ENCODE assay signal across 9 cellular contexts in genomic region chr1:36323636-36324321, GRCh38. TPM values are rescaled to one million over a fixed set of nuclear protein-coding genes. Genes with fewer than 3 reads are reported as not detected.
DNase-seq lines count a peak whose midpoint lies in the region; ATAC-seq, FAIRE-seq and TF ChIP-seq lines count a peak whose summit lies in the region.
"Had no signal": no experiment of that assay in that cellular context is flagged by ENCODE, and none has a peak within 500 bp of the region (broad histone marks: within the 10 kb centered on the region; RNA-seq: fewer than 3 reads in every experiment).

Gene EVA1B (minus strand): TSS chr1:36323645. CDS start chr1:36323037, 608 bp downstream.

- POLR2A ChIA-PET in K562 (lab: Yijun Ruan, JAX) = interaction anchor here (0.5 to 1.9 kb wide), 11 partner anchors 10 to 1373 kb away, joined by 3 to 9 read pairs (median 5); no protein-coding TSS in a partner anchor

- TF ChIP-seq CTCF in DOHH2 (IDR thresholded peaks at IDR 0.05; ENCODE audit: low read depth, low read length, poor library complexity, severe bottlenecking) (no peak), K562 (IDR thresholded peaks at IDR 0.05 in 2 of 3, conservative IDR thresholded peaks at IDR 0.05 in 1 of 3; ENCODE audit: insufficient read depth in 2 of 3, low read depth in 1 of 3, low read length in 3 of 3) (no peak), gastrocnemius medialis (IDR thresholded peaks at IDR 0.05 in 4 of 5, conservative IDR thresholded peaks at IDR 0.05 in 1 of 5) (no peak)

- BruUV-seq in K562 (replicated peaks; lab: Mats Ljungman, UMichigan) = no TSS peak

- H3K9ac ChIP-seq in SK-N-MC (ENCODE audit: insufficient read length) = peak within 1 kb of the TSS; percentile 74
- H3K9ac ChIP-seq in K562 (ENCODE audit: insufficient read depth in 1 of 2, low read depth in 2 of 2, low read length in 2 of 2) = peak within 1 kb of the TSS; percentile 44 to 90

- no peaks in the 10 kb centered on the region for H3K79me2 ChIP-seq in DOHH2 (ENCODE audit: control insufficient read depth, low read length)
- peaks cover 18% of the 10 kb centered on the region; the same call in 2 of the 3 replicates for H3K79me2 ChIP-seq in K562 (ENCODE audit: control insufficient read depth, insufficient read depth, low read length)

- H3K9me1 ChIP-seq in K562 (ENCODE audit: control insufficient read depth, insufficient read depth, low read length) = no peaks in the 10 kb centered on the region

- intact Hi-C loops in K562 (cut with micrococcal nuclease) = loop anchor here (5.0 to 10.0 kb wide), 2 partner anchors 64 to 439 kb away; partner anchors contain the start of genes AGO1 and STK40
- intact Hi-C loops in gastrocnemius medialis (cut with DNase I; ENCODE audit: low total_unique reads) = no loop called here

- no peak for TF ChIP-seq EP300 in K562 (IDR thresholded peaks at IDR 0.05; ENCODE audit: low read length)

- H3K36me3 ChIP-seq in DOHH2 (ENCODE audit: control insufficient read depth, low read length) (no peaks in the 10 kb centered on the region), SK-N-MC (ENCODE audit: insufficient read depth, low read length) (no peaks in the 10 kb centered on the region), K562 (ENCODE audit: control insufficient read depth, insufficient read depth, low read length) (peaks cover 4% of the 10 kb centered on the region; the same call in 1 of the 3 replicates), gastrocnemius medialis (no peaks in the 10 kb centered on the region)

- FAIRE-seq in K562 (lab: Jason Lieb, UNC) = peak; percentile 73
- FAIRE-seq: colon had no signal

- H2AFZ ChIP-seq in K562 (ENCODE audit: low read depth, low read length) = peak within 1 kb of the TSS; percentile 66

- peak within 1 kb of the TSS; percentile 76 for H3K4me3 ChIP-seq in DOHH2 (ENCODE audit: low read length)
- H3K4me3 ChIP-seq in SK-N-MC = peak within 1 kb of the TSS; percentile 91
- H3K4me3 ChIP-seq in K562 = peak within 1 kb of the TSS; percentile 61
- H3K4me3 ChIP-seq in iPS-11a (ENCODE audit: low read depth, low read length) = peak within 1 kb of the TSS; percentile 48
- peak within 1 kb of the TSS; percentile 64 to 69 (median 67) for H3K4me3 ChIP-seq in gastrocnemius medialis

- H4K20me1 ChIP-seq in DOHH2 (ENCODE audit: control insufficient read depth, insufficient read depth, low read depth, low read length) = no peaks in the 10 kb centered on the region
- H4K20me1 ChIP-seq in K562 (replicated peaks; ENCODE audit: control insufficient read depth, insufficient read depth, low read length) = no peaks in the 10 kb centered on the region

- TF ChIP-seq POLR2A in K562 (conservative IDR thresholded peaks at IDR 0.05) (no peak; the same call in 1 of the 2 replicates), gastrocnemius medialis (IDR thresholded peaks at IDR 0.05) (peak in 1 of 2 donors; percentile 18)

- H3K4me2 ChIP-seq in DOHH2 (ENCODE audit: low read length) = peak within 1 kb of the TSS; percentile 86
- H3K4me2 ChIP-seq in K562 (ENCODE audit: insufficient read depth, low read length) = peak within 1 kb of the TSS; percentile 69

- 0 out of 2 replicates have a peak, but pooled peaks cover 2% of the 10 kb centered on the region for H3K27me3 ChIP-seq in DOHH2 (ENCODE audit: control insufficient read depth, low read length)
- H3K27me3 ChIP-seq in K562 (ENCODE audit: control insufficient read depth in 2 of 2, insufficient read depth in 2 of 2, low read length in 2 of 2) = no peaks in the 10 kb centered on the region
- H3K27me3 ChIP-seq in gastrocnemius medialis = peaks cover 0 to 21% (median 0%) of the 10 kb centered on the region in 3 donors

- no peak for DNase-seq in SK-N-MC (ENCODE audit: low read depth, low spot score)
- peak; percentile 89 to 91 (median 90) for DNase-seq in K562 (ENCODE audit: extremely low read depth in 1 of 4, low spot score in 3 of 4)
- peak; percentile 40 to 65 for DNase-seq in gastrocnemius medialis

- in situ Hi-C loops in K562 (cut with MboI) (no loop called here), gastrocnemius medialis (cut with MboI; ENCODE audit: low sequenced_read_pairs in 4 of 4) (loop anchor here in 1 of 4 donors (25.0 kb wide), 1 partner anchor 89 kb away; no protein-coding TSS in a partner anchor)

- H3K27ac ChIP-seq in DOHH2 (ENCODE audit: low read depth, low read length) = no peak within 1 kb of the TSS
- peak within 1 kb of the TSS; percentile 62 for H3K27ac ChIP-seq in SK-N-MC
- H3K27ac ChIP-seq in K562 (ENCODE audit: extremely low read depth, low read depth, low read length) = peak within 1 kb of the TSS; percentile 62
- H3K27ac ChIP-seq in gastrocnemius medialis = peak within 1 kb of the TSS; percentile 74 to 81 (median 80)

- no peaks in the 10 kb centered on the region for H3K9me3 ChIP-seq in DOHH2 (ENCODE audit: control insufficient read depth, insufficient read depth, low read length)
- H3K9me3 ChIP-seq in SK-N-MC (ENCODE audit: low read depth, low read length) = no peaks in the 10 kb centered on the region
- no peaks in the 10 kb centered on the region for H3K9me3 ChIP-seq in K562 (replicated peaks; ENCODE audit: control insufficient read depth, insufficient read depth, low read depth, low read length)
- H3K9me3 ChIP-seq in gastrocnemius medialis = no peaks in the 10 kb centered on the region

- no peak for TF ChIP-seq RAD21 in K562 (CRISPR knock-in tag; conservative IDR thresholded peaks at IDR 0.05 in 1 of 2, IDR thresholded peaks at IDR 0.05 in 1 of 2)

- WGBS in K562 (ENCODE audit: insufficient coverage, low coverage, missing lambda C conversion rate) = 28% methylated on average over 18 of the region's 35 CpGs

- CTCF ChIA-PET in K562 (lab: Yijun Ruan, JAX; ENCODE audit: low intra/inter-chr PET ratio) = interaction anchor here (0.6 kb wide), 1 partner anchor 222 kb away, joined by 3 read pairs; no protein-coding TSS in a partner anchor

- H3K9me2 ChIP-seq in DOHH2 (replicated peaks; ENCODE audit: control insufficient read depth, low read length) = no peaks in the 10 kb centered on the region

- ATAC-seq in HG02759 (IDR thresholded peaks at IDR 0.05; ENCODE audit: unreplicated experiment) (peak; percentile 45), K562 (peak; percentile 31), gastrocnemius medialis (peak; percentile 35 to 48), HG03139 (IDR thresholded peaks at IDR 0.05; ENCODE audit: unreplicated experiment) (no peak), HG03097 (IDR thresholded peaks at IDR 0.05; ENCODE audit: low FRiP score, unreplicated experiment) (no peak)

- peaks cover 41% of the 10 kb centered on the region for H3K4me1 ChIP-seq in DOHH2 (ENCODE audit: control insufficient read depth, low read length)
- peaks cover 40 to 73% of the 10 kb centered on the region in 2 experiments for H3K4me1 ChIP-seq in K562 (replicated peaks in 1 of 2; ENCODE audit: control insufficient read depth in 2 of 2, insufficient read depth in 2 of 2, low read length in 2 of 2)
- peaks cover 2 to 12% of the 10 kb centered on the region in 2 donors for H3K4me1 ChIP-seq in gastrocnemius medialis

- H3F3A ChIP-seq in DOHH2 (ENCODE audit: control insufficient read depth, insufficient read depth) = no peaks in the 10 kb centered on the region

TF ChIP-seq in K562, 482 proteins besides CTCF, POLR2A, EP300 and RAD21 (continues in another document):
- TF ChIP-seq NCOA1 (IDR thresholded peaks at IDR 0.05; ENCODE audit: low read depth) (0 out of 2 replicates have a peak, but pooled peaks have one; percentile 31), PATZ1 (CRISPR knock-in tag; IDR thresholded peaks at IDR 0.05; ENCODE audit: borderline replicate concordance) (peak; percentile 28; the same call in 1 of the 2 replicates), SMAD4 (CRISPR knock-in tag; conservative IDR thresholded peaks at IDR 0.05) (peak; percentile 52; the same call in 1 of the 2 replicates), NRF1 (conservative IDR thresholded peaks at IDR 0.05 in 1 of 2, IDR thresholded peaks at IDR 0.05 in 1 of 2) (0 out of 4 replicates have a peak, but pooled peaks of 1 of the 2 experiments have one; percentile 11), YY1 (IDR thresholded peaks at IDR 0.05; ENCODE audit: borderline replicate concordance in 1 of 3, control insufficient read depth in 1 of 3, extremely low read depth in 1 of 3, insufficient read depth in 3 of 3, insufficient read length in 1 of 3, insufficient replicate concordance in 2 of 3, low read depth in 1 of 3, low read length in 2 of 3) (peak in 1 of 3 experiments; percentile 8)

RNA-seq across cellular contexts. Expression of gene EVA1B, which starts in this region (rescaled TPM):
- total RNA-seq in K562 (2011; cell fraction: chromatin; rRNA removed; ENCODE audit: low replicate concordance) = 1.1 and 4.4 TPM in 2 replicates
- 19.2 and 19.5 TPM in 2 replicates for total RNA-seq in K562 (2011; cell fraction: nucleolus; rRNA removed)
- total RNA-seq in K562 (2011; cell fraction: nucleoplasm; rRNA removed) = 6.2 and 6.6 TPM in 2 replicates
- total RNA-seq in K562 (2014; rRNA removed) = 61.5 and 65.7 TPM in 2 replicates
- total RNA-seq in K562 (2014; rRNA removed; fragmentation: Illumina TruSeq; extraction: Trizol) = 0.29 and 0.44 TPM in 2 replicates
- total RNA-seq in K562 (2015; rRNA removed; fragmentation: Illumina TruSeq; extraction: Trizol) = 4.6 and 5.9 TPM in 2 replicates
- 27.2 and 27.8 TPM in 2 replicates for total RNA-seq in K562 (2021)
- 2.4 and 5.3 TPM in 2 replicates for polyA plus RNA-seq in K562 (2011; rRNA removed)
- 12.0 and 70.7 TPM in 2 replicates for polyA plus RNA-seq in K562 (2011; cell fraction: cytosol; rRNA removed)
- polyA plus RNA-seq in K562 (2011; cell fraction: nucleus; rRNA removed) = 4.3 and 9.6 TPM in 2 replicates
- 22.6 and 37.3 TPM in 2 replicates for polyA plus RNA-seq in K562 (2012)
- polyA plus RNA-seq in K562 (2014; fragmentation: Illumina TruSeq; extraction: Trizol) = 0.68 and 2.1 TPM in 2 replicates
- polyA plus RNA-seq in K562 (2014; fragmentation: Nextera tagmentation; extraction: Ambion mirVana) = under 1 TPM; 0.08 to 0.13 TPM
- polyA plus RNA-seq in K562 (2014; rRNA removed) = 39.1 and 41.3 TPM in 2 replicates
- 0.36 TPM in 1 of 2 replicates, not detected in the other for polyA minus RNA-seq in K562 (2011; rRNA and poly(A)+ RNA removed)
- 6.1 and 7.3 TPM in 2 replicates for polyA minus RNA-seq in K562 (2011; cell fraction: cytosol; rRNA and poly(A)+ RNA removed)
- polyA minus RNA-seq in K562 (2011; cell fraction: nucleus; rRNA and poly(A)+ RNA removed) = 2.0 and 2.2 TPM in 2 replicates
- total RNA-seq in gastrocnemius medialis = 10 to 100 TPM; 10.0 to 19.9 (median 14.8) TPM

Comparison
In these comparisons a context has a peak if more than half of its experiments do, and no peak if none do; other contexts are left out.
1. ATAC-seq: peak in HG02759 (single experiment), K562 (single experiment) and gastrocnemius medialis (2 of 2); none in HG03139 (single experiment) and HG03097 (single experiment).
2. Peak in every context shown above with its lines, with median percentiles within 50 percentile points of each other: H3K4me3 ChIP-seq.